Comparison of ENCODE assay signal across 12 cellular contexts in genomic region chr1:203996126-203996525, GRCh38.
DNase-seq lines count a peak whose midpoint lies in the region; ATAC-seq and TF ChIP-seq lines count a peak whose summit lies in the region.
"Had no signal": no experiment of that assay in that cellular context is flagged by ENCODE, and none has a peak within 500 bp of the region (broad histone marks: within the 10 kb centered on the region; RNA-seq: fewer than 3 reads in every experiment).

No MANE protein-coding gene starts in this region.

- peaks cover 8% of the 10 kb centered on the region for H3K9me3 Mint-ChIP-seq in neural progenitor cell

- peak overlapping the region; percentile 96 for H3K27ac Mint-ChIP-seq in neural progenitor cell
- H3K27ac Mint-ChIP-seq: stimulated activated memory B cell treated with anti-CD40 and anti-IgM and Interleukin-4, amounts not matched to agents 10 μg/mL and 1 μg/mL and 100 μg/mL, for 72 hours had no signal

- peak overlapping the region; percentile 83 for H3K27ac ChIP-seq in neural progenitor cell

- no peaks in the 10 kb centered on the region for H4K20me1 ChIP-seq in neural progenitor cell (ENCODE audit: low read depth)

- H3K79me2 ChIP-seq in neural progenitor cell (ENCODE audit: low read depth) = no peaks in the 10 kb centered on the region

- H3K4me2 ChIP-seq in neural progenitor cell = peak overlapping the region; percentile 66

- DNase-seq in ELF-1 (ENCODE audit: low read depth, low spot score) (peak; percentile 95), NCI-H187 treated with DMSO at 0.1 percent for 48 hours (lab: John Stamatoyannopoulos, UW) (peak; percentile 75), ecto neural progenitor cell (ENCODE audit: low spot score) (peak; percentile 68), neural progenitor cell (ENCODE audit: low spot score) (peak; percentile 83), EL (no peak), Kasumi-1 (lab: John Stamatoyannopoulos, UW) (no peak)
- no peak for DNase-seq in activated naive CD4-positive, alpha-beta T cell (lab: John Stamatoyannopoulos, UW)
- DNase-seq: cerebellar nuclear complex, kidney glomerular epithelial cell had no signal

- H3K4me1 Mint-ChIP-seq in neural progenitor cell = peaks cover 37% of the 10 kb centered on the region

- peaks cover 32% of the 10 kb centered on the region for H3K4me1 ChIP-seq in neural progenitor cell

- peaks cover 4% of the 10 kb centered on the region for H3K36me3 Mint-ChIP-seq in neural progenitor cell

- H3K27me3 ChIP-seq in neural progenitor cell = no peaks in the 10 kb centered on the region

- H3K9ac ChIP-seq in neural progenitor cell = no peak overlapping the region

- H3K9me3 ChIP-seq in neural progenitor cell (ENCODE audit: low read depth) = peaks cover 4% of the 10 kb centered on the region

- no peak overlapping the region for H2AFZ ChIP-seq in neural progenitor cell (replicated peaks)

- peaks cover 4% of the 10 kb centered on the region for H3K36me3 ChIP-seq in neural progenitor cell

- no peak for ATAC-seq in HG03378 (IDR thresholded peaks at IDR 0.05; ENCODE audit: unreplicated experiment)
- ATAC-seq: stimulated activated memory B cell treated with anti-CD40 and anti-IgM and Interleukin-4, amounts not matched to agents 10 μg/mL and 1 μg/mL and 100 μg/mL, for 72 hours had no signal

- H3K27me3 Mint-ChIP-seq in neural progenitor cell (ENCODE audit: insufficient read depth, low read depth) = no peaks in the 10 kb centered on the region

- peak overlapping the region; percentile 20 for H3K4me3 ChIP-seq in neural progenitor cell
- H3K4me3 ChIP-seq: skin epidermis had no signal

- peaks cover 42% of the 10 kb centered on the region for H3F3A ChIP-seq in neural progenitor cell (ENCODE audit: low read depth)

- peak overlapping the region; percentile 14 for H3K4me3 Mint-ChIP-seq in neural progenitor cell
- H3K4me3 Mint-ChIP-seq: stimulated activated memory B cell treated with anti-CD40 and anti-IgM and Interleukin-4, amounts not matched to agents 10 μg/mL and 1 μg/mL and 100 μg/mL, for 72 hours had no signal

- no peak for TF ChIP-seq CTCF in neural progenitor cell (IDR thresholded peaks at IDR 0.05)

Comparison
In these comparisons a context has a peak if more than half of its experiments do, and no peak if none do; other contexts are left out.
1. DNase-seq: peak in ELF-1 (single experiment), NCI-H187 treated with DMSO at 0.1 percent for 48 hours (single experiment), ecto neural progenitor cell (single experiment) and neural progenitor cell (single experiment); none in activated naive CD4-positive, alpha-beta T cell (0 of 4), EL (single experiment) and Kasumi-1 (0 of 2).